7 cellular contexts compared by ENCODE assay signal in genomic region chr3:195989200-195989920, GRCh38.
DNase-seq lines count a peak whose midpoint lies in the region; ATAC-seq, FAIRE-seq and TF ChIP-seq lines count a peak whose summit lies in the region.
"Not testable (repeated sequence)": the region's sequence is repeated elsewhere in the genome, so short reads cannot be mapped to it uniquely, and the experiment has no call there.

No MANE protein-coding gene starts in this region.

- H3K4me3 ChIP-seq in Jurkat, Clone E6-1 (ENCODE audit: low read length) = peak overlapping the region; percentile 56
- not testable (repeated sequence) for H3K4me3 ChIP-seq in kidney (ENCODE audit: low read length in 2 of 2)
- H3K4me3 ChIP-seq in rectal smooth muscle tissue (ENCODE audit: low read length) = peak overlapping the region; percentile 61

- H3K27ac ChIP-seq in kidney (ENCODE audit: low read depth in 2 of 2, low read length in 2 of 2) = not testable (repeated sequence)
- H3K27ac ChIP-seq in rectal smooth muscle tissue (ENCODE audit: low read depth, low read length) = peak overlapping the region; percentile 51

- H3K27me3 Mint-ChIP-seq in activated CD8-positive, alpha-beta T cell treated with anti-CD3 and anti-CD28 coated beads, Interleukin-2, amount 10 ng/mL, durations not matched to agents 7 days and 5 days (ENCODE audit: low read depth); dendritic cell treated with granulocyte-macrophage colony-stimulating factor and Interleukin-4, amounts not matched to agents 40 ng/mL and 50 ng/mL, for 4 days: not testable (repeated sequence)

- H3K36me3 ChIP-seq in kidney (ENCODE audit: control insufficient read depth in 1 of 2, insufficient read depth in 2 of 2, low read length in 2 of 2); rectal smooth muscle tissue (ENCODE audit: control insufficient read depth, insufficient read depth, low read length): not testable (repeated sequence)

- ATAC-seq in GM18868 (IDR thresholded peaks at IDR 0.05; ENCODE audit: unreplicated experiment) = peak; percentile 30
- ATAC-seq in HG02678 (IDR thresholded peaks at IDR 0.05; ENCODE audit: unreplicated experiment) = peak; percentile 43
- peak; percentile 52 for ATAC-seq in activated CD8-positive, alpha-beta T cell treated with anti-CD3 and anti-CD28 coated beads, Interleukin-2, amount 10 ng/mL, durations not matched to agents 7 days and 5 days

- POLR2A ChIA-PET in activated CD8-positive, alpha-beta T cell treated with anti-CD3 and anti-CD28 coated beads, Interleukin-2, amount 10 ng/mL, durations not matched to agents 7 days and 5 days (lab: Charles Lee) = not testable (repeated sequence)

- peaks cover 13% of the 10 kb centered on the region for H3K4me1 Mint-ChIP-seq in activated CD8-positive, alpha-beta T cell treated with anti-CD3 and anti-CD28 coated beads, Interleukin-2, amount 10 ng/mL, durations not matched to agents 7 days and 5 days (ENCODE audit: low read depth)
- not testable (repeated sequence) for H3K4me1 Mint-ChIP-seq in dendritic cell treated with granulocyte-macrophage colony-stimulating factor and Interleukin-4, amounts not matched to agents 40 ng/mL and 50 ng/mL, for 4 days (ENCODE audit: low read depth)

- CTCF ChIA-PET in activated CD8-positive, alpha-beta T cell treated with anti-CD3 and anti-CD28 coated beads, Interleukin-2, amount 10 ng/mL, durations not matched to agents 7 days and 5 days (lab: Charles Lee) = not testable (repeated sequence)

- not testable (repeated sequence) for H3K27ac Mint-ChIP-seq in activated CD8-positive, alpha-beta T cell treated with anti-CD3 and anti-CD28 coated beads, Interleukin-2, amount 10 ng/mL, durations not matched to agents 7 days and 5 days
- H3K27ac Mint-ChIP-seq in dendritic cell treated with granulocyte-macrophage colony-stimulating factor and Interleukin-4, amounts not matched to agents 40 ng/mL and 50 ng/mL, for 4 days = peak overlapping the region; percentile 27

- not testable (repeated sequence) for H3K4me1 ChIP-seq in kidney (ENCODE audit: control insufficient read depth in 1 of 2, insufficient read depth in 1 of 2, low read depth in 1 of 2, low read length in 2 of 2); rectal smooth muscle tissue (ENCODE audit: control insufficient read depth, insufficient read depth, low read length)

- not testable (repeated sequence) for DNase-seq in Jurkat, Clone E6-1 (ENCODE audit: low read depth, low spot score)
- DNase-seq in activated CD8-positive, alpha-beta T cell treated with anti-CD3 and anti-CD28 coated beads, Interleukin-2, amount 10 ng/mL, durations not matched to agents 7 days and 5 days = peak; percentile 38
- peak; percentile 87 for DNase-seq in kidney

- H3K4me3 Mint-ChIP-seq in activated CD8-positive, alpha-beta T cell treated with anti-CD3 and anti-CD28 coated beads, Interleukin-2, amount 10 ng/mL, durations not matched to agents 7 days and 5 days = peak overlapping the region; percentile 58
- H3K4me3 Mint-ChIP-seq in dendritic cell treated with granulocyte-macrophage colony-stimulating factor and Interleukin-4, amounts not matched to agents 40 ng/mL and 50 ng/mL, for 4 days = peak overlapping the region; percentile 56

- H3K9ac ChIP-seq in kidney (ENCODE audit: low read length in 2 of 2); rectal smooth muscle tissue (ENCODE audit: low read length): not testable (repeated sequence)

- not testable (repeated sequence) for TF ChIP-seq CTCF in kidney (IDR thresholded peaks at IDR 0.05; ENCODE audit: borderline replicate concordance, extremely low read depth, insufficient read depth)

- not testable (repeated sequence) for H3K9me3 Mint-ChIP-seq in activated CD8-positive, alpha-beta T cell treated with anti-CD3 and anti-CD28 coated beads, Interleukin-2, amount 10 ng/mL, durations not matched to agents 7 days and 5 days (ENCODE audit: insufficient read depth); dendritic cell treated with granulocyte-macrophage colony-stimulating factor and Interleukin-4, amounts not matched to agents 40 ng/mL and 50 ng/mL, for 4 days

- intact Hi-C loops in dendritic cell treated with granulocyte-macrophage colony-stimulating factor and Interleukin-4, amounts not matched to agents 40 ng/mL and 50 ng/mL, for 4 days (cut with micrococcal nuclease); kidney (cut with DNase I): not testable (repeated sequence)

- not testable (repeated sequence) for FAIRE-seq in kidney (lab: Jason Lieb, UNC)

- not testable (repeated sequence) for H3K9me3 ChIP-seq in kidney (ENCODE audit: control insufficient read depth in 1 of 2, low read length in 2 of 2)

- H3K36me3 Mint-ChIP-seq in activated CD8-positive, alpha-beta T cell treated with anti-CD3 and anti-CD28 coated beads, Interleukin-2, amount 10 ng/mL, durations not matched to agents 7 days and 5 days (ENCODE audit: low read depth); dendritic cell treated with granulocyte-macrophage colony-stimulating factor and Interleukin-4, amounts not matched to agents 40 ng/mL and 50 ng/mL, for 4 days (ENCODE audit: low read depth): not testable (repeated sequence)

- not testable (repeated sequence) for H3K27me3 ChIP-seq in rectal smooth muscle tissue (ENCODE audit: control insufficient read depth, insufficient read depth, low read length)
